Comparison of ENCODE assay signal across 10 cellular contexts in genomic region chr1:78044796-78045599, GRCh38. TPM values are rescaled to one million over a fixed set of nuclear protein-coding genes. Genes with fewer than 3 reads are reported as not detected.
DNase-seq lines count a peak whose midpoint lies in the region; ATAC-seq, FAIRE-seq and TF ChIP-seq lines count a peak whose summit lies in the region.
"Had no signal": no experiment of that assay in that cellular context is flagged by ENCODE, and none has a peak within 500 bp of the region (broad histone marks: within the 10 kb centered on the region; RNA-seq: fewer than 3 reads in every experiment).

No MANE protein-coding gene starts in this region.

- no peak overlapping the region for H4K91ac ChIP-seq in IMR-90 (ENCODE audit: insufficient read depth, low read depth, low read length)

- no peak overlapping the region for H3K27ac ChIP-seq in IMR-90 (ENCODE audit: insufficient read depth, low read length)
- peak overlapping the region; percentile 72 to 83 (median 72) for H3K27ac ChIP-seq in esophagus squamous epithelium
- H3K27ac ChIP-seq: KMS-11 had no signal

- no peak overlapping the region for H2BK20ac ChIP-seq in IMR-90 (ENCODE audit: low read depth, low read length)

- in situ Hi-C loops in IMR-90 (cut with MboI; ENCODE audit: low sequenced_read_pairs), result no loop called here

- H4K8ac ChIP-seq in IMR-90 (ENCODE audit: low read depth in 2 of 2, low read length in 2 of 2), result no peak overlapping the region

- H2BK15ac ChIP-seq in IMR-90 (ENCODE audit: low read depth, low read length), result no peak overlapping the region

- no peaks in the 10 kb centered on the region for H3K36me3 Mint-ChIP-seq in nephron progenitor cell (ENCODE audit: low read depth)

- POLR2A ChIA-PET in IMR-90 (lab: Charles Lee; ENCODE audit: unreplicated experiment), result no interaction called here

- H3K9me3 ChIP-seq in IMR-90 (ENCODE audit: control insufficient read depth, insufficient read depth, low read length) (0 out of 2 replicates have a peak, but pooled peaks cover 3% of the 10 kb centered on the region), esophagus squamous epithelium (no peaks in the 10 kb centered on the region)

- WGBS in IMR-90 (ENCODE audit: extremely low coverage in 2 of 2, insufficient read length in 1 of 2), 2 experiments, result 92% methylated on average over 10 of the region's 14 CpGs; no CpG with 5 or more reads in 1 of the 2 experiments
- 69 to 78% methylated on average over 14 of the region's 14 CpGs for WGBS in esophagus squamous epithelium, 2 donors

- H3K56ac ChIP-seq in IMR-90 (ENCODE audit: extremely low read depth, insufficient read depth, low read length), result no peak overlapping the region

- H3K4me1 ChIP-seq in IMR-90 (ENCODE audit: control insufficient read depth, insufficient read depth, low read length), result no peaks in the 10 kb centered on the region
- peaks cover 0 to 28% (median 5%) of the 10 kb centered on the region in 3 donors for H3K4me1 ChIP-seq in esophagus squamous epithelium

- no peaks in the 10 kb centered on the region for H3K9me3 Mint-ChIP-seq in nephron progenitor cell

- no peak for TF ChIP-seq RAD21 in IMR-90 (IDR thresholded peaks at IDR 0.05; ENCODE audit: low read length)

- H3K27me3 ChIP-seq in IMR-90 (ENCODE audit: control insufficient read depth, insufficient read depth, low read length) (peaks cover 23% of the 10 kb centered on the region), esophagus squamous epithelium (peaks cover 0 to 21% (median 0%) of the 10 kb centered on the region in 4 donors)

- H2AFZ ChIP-seq in IMR-90 (replicated peaks; ENCODE audit: low read length, poor library complexity), result no peak overlapping the region

- no peak overlapping the region for H3K4ac ChIP-seq in IMR-90 (ENCODE audit: low read depth, low read length)

- no peak for TF ChIP-seq CTCF in IMR-90 (conservative IDR thresholded peaks at IDR 0.05; ENCODE audit: low read depth, low read length)
- no peak for TF ChIP-seq CTCF in esophagus squamous epithelium (IDR thresholded peaks at IDR 0.05)
- no peak for TF ChIP-seq CTCF in nephron progenitor cell (IDR thresholded peaks at IDR 0.05)

- peak overlapping the region; percentile 75 for H3K4me3 Mint-ChIP-seq in nephron progenitor cell

- no peak for TF ChIP-seq POLR2A in IMR-90 (IDR thresholded peaks at IDR 0.05; ENCODE audit: low read depth, low read length)
- no peak for TF ChIP-seq POLR2A in esophagus squamous epithelium (IDR thresholded peaks at IDR 0.05)

- no peak overlapping the region for H2BK5ac ChIP-seq in IMR-90 (ENCODE audit: low read depth, low read length, poor library complexity, severe bottlenecking)

- H3K79me1 ChIP-seq in IMR-90 (ENCODE audit: low read depth in 1 of 2, low read length in 2 of 2), result no peaks in the 10 kb centered on the region

- H3K36me3 ChIP-seq in IMR-90 (ENCODE audit: control insufficient read depth, insufficient read depth, low read length) (no peaks in the 10 kb centered on the region), esophagus squamous epithelium (no peaks in the 10 kb centered on the region)

- no peak for FAIRE-seq in urothelium cell line (lab: Jason Lieb, UNC)
- FAIRE-seq: D721Med had no signal

- H3K27ac Mint-ChIP-seq in nephron progenitor cell, result no peak overlapping the region

- no peak overlapping the region for H3K4me2 ChIP-seq in IMR-90 (ENCODE audit: low read depth, low read length)
- H3K4me2 ChIP-seq: KMS-11 had no signal

- peaks cover 59% of the 10 kb centered on the region for H3K27me3 Mint-ChIP-seq in nephron progenitor cell (ENCODE audit: low read depth, poor library complexity)

- no peaks in the 10 kb centered on the region for H3K9me1 ChIP-seq in IMR-90 (ENCODE audit: insufficient read depth, low read length)

- no peaks in the 10 kb centered on the region for H4K20me1 ChIP-seq in IMR-90 (ENCODE audit: insufficient read depth, low read length)

- no peak for ATAC-seq in IMR-90 (ENCODE audit: low read depth)
- ATAC-seq in activated CD4-positive, CD25-positive, alpha-beta regulatory T cell treated with anti-CD3 and anti-CD28 coated beads, Interleukin-2, amount 50 U/mL, for 24 hours, result no peak

- H3K18ac ChIP-seq in IMR-90 (ENCODE audit: low read depth, low read length), result no peak overlapping the region

- no peak overlapping the region for H3K14ac ChIP-seq in IMR-90 (replicated peaks; ENCODE audit: low read depth, low read length)

- H3K4me1 Mint-ChIP-seq in nephron progenitor cell, result peaks cover 23% of the 10 kb centered on the region

- no peak overlapping the region for H2BK120ac ChIP-seq in IMR-90 (ENCODE audit: low read depth, low read length)

- peak overlapping the region; percentile 31 for H2AK9ac ChIP-seq in IMR-90 (replicated peaks; ENCODE audit: low read depth, low read length, poor library complexity)

- H3K9ac ChIP-seq in IMR-90 (ENCODE audit: low read depth, low read length), result no peak overlapping the region
- H3K9ac ChIP-seq: KMS-11 had no signal

- no peak overlapping the region for H3K23ac ChIP-seq in IMR-90 (ENCODE audit: low read depth, low read length)

- DNase-seq in AG20443 (ENCODE audit: low spot score), result peak; percentile 16
- DNase-seq in IMR-90, result no peak
- DNase-seq in esophagus squamous epithelium (lab: John Stamatoyannopoulos, UW), result no peak
- no peak for DNase-seq in nephron progenitor cell
- DNase-seq in urothelium cell line (ENCODE audit: low spot score), result no peak
- no peak for DNase-seq in activated CD4-positive, CD25-positive, alpha-beta regulatory T cell (lab: John Stamatoyannopoulos, UW)
- DNase-seq in NCI-H446 treated with DMSO at 0.1 percent for 48 hours (lab: John Stamatoyannopoulos, UW), result no peak

- dilution Hi-C loops in IMR-90 (cut with HindIII; ENCODE audit: low sequenced_read_pairs, unreplicated experiment), result no loop called here

- intact Hi-C loops in IMR-90 (cut with micrococcal nuclease) (no loop called here), esophagus squamous epithelium (cut with DNase I) (no loop called here)

- CTCF ChIA-PET in IMR-90 (lab: Yijun Ruan, JAX), result no interaction called here

- H2AK5ac ChIP-seq in IMR-90 (ENCODE audit: low read depth, low read length), result no peak overlapping the region

- H3K4me3 ChIP-seq in IMR-90 (ENCODE audit: insufficient read depth, low read depth, low read length), result no peak overlapping the region
- H3K4me3 ChIP-seq in esophagus squamous epithelium, result peak overlapping the region in 3 of 4 donors; percentile 59 to 79 (median 73)

- no TSS peak for BruUV-seq in IMR-90 (replicated peaks; lab: Mats Ljungman, UMichigan)

- H4K5ac ChIP-seq in IMR-90 (ENCODE audit: low read depth, low read length), result no peak overlapping the region

TF ChIP-seq in IMR-90, 13 proteins besides CTCF, POLR2A, EP300 and RAD21:
- no peak for TF ChIP-seq MAFK (IDR thresholded peaks at IDR 0.05; ENCODE audit: low read depth, low read length)
- TF ChIP-seq SMC3 (IDR thresholded peaks at IDR 0.05; ENCODE audit: low read depth, low read length), result no peak
- no peak for TF ChIP-seq BHLHE40 (IDR thresholded peaks at IDR 0.05; ENCODE audit: low read depth, low read length)
- TF ChIP-seq NFE2L2 (IDR thresholded peaks at IDR 0.05; ENCODE audit: low read depth, low read length), result no peak
- no peak for TF ChIP-seq USF2 (IDR thresholded peaks at IDR 0.05; ENCODE audit: low read depth, low read length)
- TF ChIP-seq MXI1 (IDR thresholded peaks at IDR 0.05; ENCODE audit: borderline replicate concordance, low read depth, low read length), result no peak
- no peak for TF ChIP-seq CEBPB (IDR thresholded peaks at IDR 0.05; ENCODE audit: low read depth, low read length)
- TF ChIP-seq CHD1 (IDR thresholded peaks at IDR 0.05; ENCODE audit: low read depth, low read length), result no peak
- no peak for TF ChIP-seq RCOR1 (IDR thresholded peaks at IDR 0.05; ENCODE audit: insufficient replicate concordance, low read length)

RNA-seq across cellular contexts. Expression of gene GIPC2, which starts 0.8 kb away (rescaled TPM):
- total RNA-seq in IMR-90 (2012; rRNA removed) (0.18 and 0.28 TPM in 2 replicates), esophagus squamous epithelium (1 to 10 TPM; 2.8 to 4.2 (median 3.7) TPM)
- polyA plus RNA-seq in IMR-90 (2012; rRNA removed), result 0.06 and 0.07 TPM in 2 replicates
- 0.01 and 0.04 TPM in 2 replicates for polyA plus RNA-seq in IMR-90 (2012; cell fraction: cytosol; rRNA removed)
- polyA plus RNA-seq in IMR-90 (2012; cell fraction: nucleus; rRNA removed; ENCODE audit: low replicate concordance), result not detected in 2 replicates

RNA-seq across cellular contexts. Expression of gene DNAJB4, which starts 40.3 kb away (rescaled TPM):
- 30.6 and 76.1 TPM in 2 replicates for total RNA-seq in IMR-90 (2012; rRNA removed)
- 24.1 and 31.0 TPM in 2 replicates for polyA plus RNA-seq in IMR-90 (2012; rRNA removed)
- 4.0 and 4.1 TPM in 2 replicates for polyA plus RNA-seq in IMR-90 (2012; cell fraction: cytosol; rRNA removed)
- polyA plus RNA-seq in IMR-90 (2012; cell fraction: nucleus; rRNA removed; ENCODE audit: low replicate concordance), result 3.2 and 15.4 TPM in 2 replicates
- 10 to 100 TPM; 11.9 to 27.3 (median 22.5) TPM for total RNA-seq in esophagus squamous epithelium
